Comparison of ENCODE assay signal across 9 cellular contexts in genomic region chr17:66541461-66542182, GRCh38.
DNase-seq lines count a peak whose midpoint lies in the region; ATAC-seq and TF ChIP-seq lines count a peak whose summit lies in the region.
"Had no signal": no experiment of that assay in that cellular context is flagged by ENCODE, and none has a peak within 500 bp of the region (broad histone marks: within the 10 kb centered on the region; RNA-seq: fewer than 3 reads in every experiment).

No MANE protein-coding gene starts in this region.

- H4K20me1 ChIP-seq in OCI-LY3 (ENCODE audit: insufficient read depth, low read length), result no peaks in the 10 kb centered on the region

- H3K9ac ChIP-seq in OCI-LY3 (ENCODE audit: low read length), result no peak overlapping the region

- peak overlapping the region; percentile 37 for H3K27ac ChIP-seq in OCI-LY3 (ENCODE audit: low read length)
- H3K27ac ChIP-seq: 22Rv1 had no signal

- peak; percentile 75 for ATAC-seq in HG02642 (IDR thresholded peaks at IDR 0.05; ENCODE audit: poor library complexity, unreplicated experiment)

- H3K79me2 ChIP-seq in OCI-LY3 (ENCODE audit: low read length), result no peaks in the 10 kb centered on the region

- peak overlapping the region; percentile 26 for H3K4me3 ChIP-seq in OCI-LY3 (ENCODE audit: low read length)

- TF ChIP-seq CTCF in OCI-LY3 (IDR thresholded peaks at IDR 0.05; ENCODE audit: low read depth, low read length), result no peak

- peaks cover 37% of the 10 kb centered on the region for H3K27me3 ChIP-seq in OCI-LY3 (ENCODE audit: low read depth, low read length)

- H3K36me3 ChIP-seq in OCI-LY3 (replicated peaks; ENCODE audit: low read depth, low read length), result no peaks in the 10 kb centered on the region

- H3K4me2 ChIP-seq in OCI-LY3 (ENCODE audit: low read length), result peak overlapping the region; percentile 71

- DNase-seq in DMS 273 (lab: John Stamatoyannopoulos, UW; ENCODE audit: unreplicated experiment) (peak; percentile 42), DMS 273 treated with DMSO at 0.1 percent for 48 hours (lab: John Stamatoyannopoulos, UW) (no peak), glomerular visceral epithelial cell (ENCODE audit: extremely low spot score) (peak; percentile 77), NCI-H1092 treated with DMSO at 0.1 percent for 48 hours (lab: John Stamatoyannopoulos, UW) (no peak), LoVo (ENCODE audit: low spot score) (no peak), T1000 (lab: John Stamatoyannopoulos, UW) (no peak)

- peaks cover 30% of the 10 kb centered on the region; the same call in 1 of the 2 replicates for H3K9me3 ChIP-seq in OCI-LY3 (ENCODE audit: insufficient read depth, low read length)

- H2AFZ ChIP-seq in OCI-LY3 (ENCODE audit: low read depth, low read length), result no peak overlapping the region

- H3K4me1 ChIP-seq in OCI-LY3 (ENCODE audit: low read length), result peaks cover 30% of the 10 kb centered on the region

Comparison
In these comparisons a context has a peak if more than half of its experiments do, and no peak if none do; other contexts are left out.
1. DNase-seq: peak in DMS 273 (single experiment) and glomerular visceral epithelial cell (single experiment); none in DMS 273 treated with DMSO at 0.1 percent for 48 hours (single experiment), NCI-H1092 treated with DMSO at 0.1 percent for 48 hours (single experiment), LoVo (single experiment) and T1000 (single experiment).